Comparison of ENCODE assay signal across 21 cellular contexts in the genomic region with DNA sequence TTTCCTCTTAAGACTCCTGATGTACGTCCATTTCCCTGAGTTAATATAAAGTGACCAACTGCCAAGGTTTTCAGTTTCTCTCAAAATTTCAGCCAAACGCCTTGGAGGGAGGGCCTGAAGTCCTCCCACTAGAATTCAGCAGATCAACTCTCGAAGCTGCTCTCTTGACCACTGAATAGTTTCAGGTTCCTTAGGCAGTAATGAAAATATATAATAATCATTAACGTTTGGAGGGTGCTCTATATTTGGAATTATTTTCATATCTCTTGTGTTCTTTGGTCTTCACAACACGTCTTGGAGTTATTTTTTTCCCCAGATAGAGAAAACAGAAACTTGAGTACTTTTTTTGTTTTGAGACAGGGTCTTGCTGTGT.
DNase-seq lines count a peak whose midpoint lies in the region; ATAC-seq and TF ChIP-seq lines count a peak whose summit lies in the region.
"Had no signal": no experiment of that assay in that cellular context is flagged by ENCODE, and none has a peak within 500 bp of the region (broad histone marks: within the 10 kb centered on the region; RNA-seq: fewer than 3 reads in every experiment).

No MANE protein-coding gene starts in this region.

- no TSS peak for BruUV-seq in Calu3 (replicated peaks; lab: Mats Ljungman, UMichigan)

- intact Hi-C loops in Calu3 (cut with micrococcal nuclease; ENCODE audit: unreplicated experiment) (no loop called here), natural killer cell (cut with micrococcal nuclease) (no loop called here)

- peaks cover 3% of the 10 kb centered on the region for H3K9me3 Mint-ChIP-seq in Calu3 (ENCODE audit: low read depth, unreplicated experiment)
- no peaks in the 10 kb centered on the region for H3K9me3 Mint-ChIP-seq in natural killer cell

- DNase-seq in Calu3, result no peak
- DNase-seq in NCI-H1105 treated with DMSO at 0.1 percent for 48 hours (lab: John Stamatoyannopoulos, UW), result no peak
- no peak for DNase-seq in natural killer cell
- no peak for DNase-seq in NCI-H82 (lab: John Stamatoyannopoulos, UW)
- DNase-seq: activated CD8-positive, alpha-beta T cell treated with anti-CD3 and anti-CD28 coated beads for 36 hours; activated naive CD8-positive, alpha-beta T cell treated with anti-CD3 and anti-CD28 coated beads, Interleukin-2, amount 10 ng/mL, durations not matched to agents 7 days and 5 days; activated T-cell treated with anti-CD3 and anti-CD28 coated beads, Interleukin-2, amount 50 U/mL, for 72 hours; DMS53; effector memory CD4-positive, alpha-beta T cell; kidney glomerular epithelial cell; NCI-H2227 treated with DMSO at 0.1 percent for 48 hours; retina; stimulated activated CD4-positive, alpha-beta T cell treated with anti-CD3 and anti-CD28 coated beads, Interleukin-15, amount 100 ng/mL, for 24 hours; stimulated activated naive CD8-positive, alpha-beta T cell treated with anti-CD3 and anti-CD28 coated beads, Interleukin-15, Interleukin-2, amounts not matched to agents 100 U/mL and 50 U/mL, for 24 hours; upper lobe of right lung; WERI-Rb-1 had no signal

- H3K27ac Mint-ChIP-seq in Calu3 (ENCODE audit: unreplicated experiment) (no peak overlapping the region), natural killer cell (no peak overlapping the region)
- H3K27ac Mint-ChIP-seq: activated CD8-positive, alpha-beta T cell treated with anti-CD3 and anti-CD28 coated beads for 36 hours; activated naive CD8-positive, alpha-beta T cell treated with anti-CD3 and anti-CD28 coated beads, Interleukin-2, amount 10 ng/mL, durations not matched to agents 7 days and 5 days; activated T-cell treated with anti-CD3 and anti-CD28 coated beads, Interleukin-2, amount 50 U/mL, for 72 hours; GM23338 had no signal

- CTCF ChIA-PET in Calu3 (lab: Charles Lee), result no interaction called here

- ATAC-seq in GM18511 (IDR thresholded peaks at IDR 0.05; ENCODE audit: unreplicated experiment) (peak; percentile 90), GM19463 (IDR thresholded peaks at IDR 0.05; ENCODE audit: unreplicated experiment) (peak; percentile 89), HG02938 (IDR thresholded peaks at IDR 0.05; ENCODE audit: unreplicated experiment) (peak; percentile 93), HG03460 (IDR thresholded peaks at IDR 0.05; ENCODE audit: unreplicated experiment) (peak; percentile 86), natural killer cell (no peak)
- ATAC-seq: activated CD8-positive, alpha-beta T cell treated with anti-CD3 and anti-CD28 coated beads for 36 hours; activated T-cell treated with anti-CD3 and anti-CD28 coated beads, Interleukin-2, amount 50 U/mL, for 72 hours; GM23338; stimulated activated naive CD8-positive, alpha-beta T cell treated with anti-CD3 and anti-CD28 coated beads, Interleukin-15, Interleukin-2, amounts not matched to agents 100 U/mL and 50 U/mL, for 24 hours; upper lobe of right lung had no signal

- no peaks in the 10 kb centered on the region for H3K36me3 Mint-ChIP-seq in Calu3 (ENCODE audit: insufficient read depth, unreplicated experiment)
- no peaks in the 10 kb centered on the region for H3K36me3 Mint-ChIP-seq in natural killer cell

- H3K27me3 Mint-ChIP-seq in Calu3 (ENCODE audit: unreplicated experiment) (peaks cover 27% of the 10 kb centered on the region), natural killer cell (ENCODE audit: low read depth in 2 of 2) (peaks cover 6 to 12% of the 10 kb centered on the region in 2 donors)

- H3K4me3 Mint-ChIP-seq in Calu3 (ENCODE audit: low read depth, unreplicated experiment) (no peak overlapping the region), natural killer cell (no peak overlapping the region)
- H3K4me3 Mint-ChIP-seq: activated CD8-positive, alpha-beta T cell treated with anti-CD3 and anti-CD28 coated beads for 36 hours; activated naive CD8-positive, alpha-beta T cell treated with anti-CD3 and anti-CD28 coated beads, Interleukin-2, amount 10 ng/mL, durations not matched to agents 7 days and 5 days; activated T-cell treated with anti-CD3 and anti-CD28 coated beads, Interleukin-2, amount 50 U/mL, for 72 hours; GM23338 had no signal

- TF ChIP-seq CTCF in Calu3 (IDR thresholded peaks at IDR 0.05; ENCODE audit: unreplicated experiment), result no peak
- TF ChIP-seq CTCF in natural killer cell (IDR thresholded peaks at IDR 0.05), result no peak

- no peaks in the 10 kb centered on the region for H3K4me1 Mint-ChIP-seq in Calu3 (ENCODE audit: low read depth, unreplicated experiment)
- H3K4me1 Mint-ChIP-seq in natural killer cell, result peaks cover 0 to 8% of the 10 kb centered on the region in 2 donors

Comparison
In these comparisons a context has a peak if more than half of its experiments do, and no peak if none do; other contexts are left out.
1. ATAC-seq: peak in GM18511 (single experiment), GM19463 (single experiment), HG02938 (single experiment) and HG03460 (single experiment); none in natural killer cell (0 of 3).